ENCODE assay signal across 9 cellular contexts in genomic region chr11:68751331-68751856, GRCh38. TPM values are rescaled to one million over a fixed set of nuclear protein-coding genes. Genes with fewer than 3 reads are reported as not detected.
DNase-seq lines count a peak whose midpoint lies in the region; ATAC-seq and TF ChIP-seq lines count a peak whose summit lies in the region.
"Had no signal": no experiment of that assay in that cellular context is flagged by ENCODE, and none has a peak within 500 bp of the region (broad histone marks: within the 10 kb centered on the region; RNA-seq: fewer than 3 reads in every experiment).

Gene TESMIN (minus strand): TSS chr11:68751520. CDS start chr11:68750660, 860 bp downstream.

- no peak within 1 kb of the TSS for H3K4ac ChIP-seq in neuronal stem cell (ENCODE audit: low read length)

- no peak within 1 kb of the TSS for H2BK12ac ChIP-seq in neuronal stem cell (ENCODE audit: low read length)

- H3K27ac ChIP-seq in RWPE1 (peak within 1 kb of the TSS; percentile 71), neuronal stem cell (replicated peaks; ENCODE audit: low read length) (no peak within 1 kb of the TSS), subcutaneous abdominal adipose tissue (ENCODE audit: low read depth, low read length) (no peak within 1 kb of the TSS)

- no peak within 1 kb of the TSS for H4K91ac ChIP-seq in neuronal stem cell (ENCODE audit: low read depth, low read length, poor library complexity)

- H3K4me3 ChIP-seq in Jurkat, Clone E6-1 (ENCODE audit: low read length) = peak within 1 kb of the TSS; percentile 33
- H3K4me3 ChIP-seq in fibroblast of the aortic adventitia (ENCODE audit: low read depth, low read length) (peak within 1 kb of the TSS; percentile 31), neuronal stem cell (ENCODE audit: low read length in 2 of 2) (peak within 1 kb of the TSS in 1 of 2 donors; percentile 85), subcutaneous abdominal adipose tissue (ENCODE audit: low read depth in 1 of 5, low read length in 5 of 5) (peak within 1 kb of the TSS in 4 of 5 donors; percentile 26 to 44 (median 33))

- H3K27ac Mint-ChIP-seq in activated T-helper 17 cell treated with anti-CD3 and anti-CD28 coated beads, Interleukin-2, amount 50 U/mL, for 72 hours = peak within 1 kb of the TSS; percentile 30

- peak within 1 kb of the TSS; percentile 82 for H3K4me3 Mint-ChIP-seq in activated T-helper 17 cell treated with anti-CD3 and anti-CD28 coated beads, Interleukin-2, amount 50 U/mL, for 72 hours

- no peaks in the 10 kb centered on the region for H3K79me1 ChIP-seq in neuronal stem cell (ENCODE audit: low read depth, low read length)

- TF ChIP-seq CTCF in RWPE1 (conservative IDR thresholded peaks at IDR 0.05; ENCODE audit: low read depth) (no peak), fibroblast of the aortic adventitia (IDR thresholded peaks at IDR 0.05; ENCODE audit: insufficient read depth, low read length) (no peak)

- peaks cover 6% of the 10 kb centered on the region for H3K36me3 Mint-ChIP-seq in activated T-helper 17 cell treated with anti-CD3 and anti-CD28 coated beads, Interleukin-2, amount 50 U/mL, for 72 hours (ENCODE audit: low read depth)

- H2BK120ac ChIP-seq in neuronal stem cell (ENCODE audit: low read depth, low read length) = peak within 1 kb of the TSS; percentile 5

- H3K4me2 ChIP-seq in neuronal stem cell (ENCODE audit: insufficient read depth, low read length, poor library complexity, severe bottlenecking) = peak within 1 kb of the TSS; percentile 76

- peak; percentile 96 for ATAC-seq in activated T-helper 17 cell treated with anti-CD3 and anti-CD28 coated beads, Interleukin-2, amount 50 U/mL, for 72 hours (replicated peaks)
- ATAC-seq in HG02840 (IDR thresholded peaks at IDR 0.05; ENCODE audit: low FRiP score, unreplicated experiment) = no peak

- no peaks in the 10 kb centered on the region for H3K4me1 Mint-ChIP-seq in activated T-helper 17 cell treated with anti-CD3 and anti-CD28 coated beads, Interleukin-2, amount 50 U/mL, for 72 hours

- POLR2A ChIA-PET in RWPE1 (lab: Yijun Ruan, JAX; ENCODE audit: low non-redundant PET) = no interaction called here

- DNase-seq in GM03348 (ENCODE audit: low spot score) = peak; percentile 91
- DNase-seq in Jurkat, Clone E6-1 (ENCODE audit: low read depth, low spot score) = peak; percentile 76
- DNase-seq in RWPE1 (ENCODE audit: low spot score) = peak; percentile 96
- DNase-seq in fibroblast of the aortic adventitia (ENCODE audit: low read depth) = peak; percentile 9
- peak; percentile 84 for DNase-seq in neuronal stem cell (ENCODE audit: low spot score)

- CTCF ChIA-PET in RWPE1 (lab: Yijun Ruan, JAX) = no interaction called here

- H3K9me3 Mint-ChIP-seq in activated T-helper 17 cell treated with anti-CD3 and anti-CD28 coated beads, Interleukin-2, amount 50 U/mL, for 72 hours = no peaks in the 10 kb centered on the region

- H3K9me3 ChIP-seq in neuronal stem cell (replicated peaks in 1 of 2; ENCODE audit: control insufficient read depth in 2 of 2, insufficient read depth in 1 of 2, low read depth in 1 of 2, low read length in 2 of 2) = no peaks in the 10 kb centered on the region
- no peaks in the 10 kb centered on the region for H3K9me3 ChIP-seq in subcutaneous abdominal adipose tissue (ENCODE audit: control insufficient read depth in 5 of 5, low read length in 5 of 5)

- peak within 1 kb of the TSS; percentile 26 for H4K8ac ChIP-seq in neuronal stem cell (ENCODE audit: low read depth, low read length)

- peak within 1 kb of the TSS; percentile 93 for H2BK15ac ChIP-seq in neuronal stem cell (ENCODE audit: low read length)

- H3K27me3 Mint-ChIP-seq in activated T-helper 17 cell treated with anti-CD3 and anti-CD28 coated beads, Interleukin-2, amount 50 U/mL, for 72 hours = no peaks in the 10 kb centered on the region

- no peak within 1 kb of the TSS for H2BK5ac ChIP-seq in neuronal stem cell (ENCODE audit: low read length)

- H3K27me3 ChIP-seq in neuronal stem cell (ENCODE audit: control insufficient read depth in 3 of 3, insufficient read depth in 3 of 3, low read depth in 1 of 3, low read length in 3 of 3) (peaks cover 0 to 11% (median 0%) of the 10 kb centered on the region in 3 experiments), subcutaneous abdominal adipose tissue (ENCODE audit: control insufficient read depth in 5 of 5, insufficient read depth in 4 of 5, low read length in 5 of 5) (no peaks in the 10 kb centered on the region)

- peak within 1 kb of the TSS; percentile 79 for H3K14ac ChIP-seq in neuronal stem cell (ENCODE audit: low read length)

- peak within 1 kb of the TSS; percentile 54 for H2AK5ac ChIP-seq in neuronal stem cell (ENCODE audit: low read depth, low read length)

- peak within 1 kb of the TSS; percentile 96 for H3K18ac ChIP-seq in neuronal stem cell (ENCODE audit: low read length)

- H3K4me1 ChIP-seq in neuronal stem cell (ENCODE audit: control insufficient read depth in 2 of 2, insufficient read depth in 1 of 2, low read depth in 1 of 2, low read length in 2 of 2) (peaks cover 5 to 20% of the 10 kb centered on the region in 2 donors), subcutaneous abdominal adipose tissue (ENCODE audit: control insufficient read depth in 5 of 5, insufficient read depth in 5 of 5, low read length in 5 of 5) (peaks cover 4 to 21% (median 16%) of the 10 kb centered on the region in 5 donors)

- WGBS in neuronal stem cell (ENCODE audit: extremely low coverage in 2 of 2, insufficient read length in 2 of 2, insufficient replicate concordance in 1 of 2), 2 donors = no CpG with 5 or more reads among the region's 42 CpGs

- H3K23ac ChIP-seq in neuronal stem cell (ENCODE audit: low read depth, low read length, poor library complexity) = peak within 1 kb of the TSS; percentile 98

- no peaks in the 10 kb centered on the region for H3K36me3 ChIP-seq in neuronal stem cell (replicated peaks in 1 of 2; ENCODE audit: control insufficient read depth in 2 of 2, insufficient read depth in 2 of 2, low read length in 2 of 2)
- peaks cover 0 to 13% (median 8%) of the 10 kb centered on the region in 5 donors for H3K36me3 ChIP-seq in subcutaneous abdominal adipose tissue (ENCODE audit: control insufficient read depth in 5 of 5, insufficient read depth in 5 of 5, low read length in 5 of 5)

- no peak within 1 kb of the TSS for H3K9ac ChIP-seq in neuronal stem cell (ENCODE audit: low read depth, low read length, poor library complexity)
- peak within 1 kb of the TSS in 1 of 5 donors; percentile 34 for H3K9ac ChIP-seq in subcutaneous abdominal adipose tissue (ENCODE audit: low read length in 5 of 5)

- no peak within 1 kb of the TSS for H2AFZ ChIP-seq in neuronal stem cell (ENCODE audit: low read length)

RNA-seq across cellular contexts. Expression of gene TESMIN, which starts in this region (rescaled TPM):
- 22.0 TPM for polyA plus RNA-seq in Jurkat, Clone E6-1 (2012; ENCODE audit: insufficient read depth, insufficient read length)
- 10 to 100 TPM in 1 of 2 donors, 1 to 10 TPM in 1; 7.7 to 11.8 TPM for total RNA-seq in activated T-helper 17 cell treated with anti-CD3 and anti-CD28 coated beads, Interleukin-2, amount 50 U/mL, for 72 hours
- 1.2 TPM in 1 of 2 replicates, not detected in the other for total RNA-seq in fibroblast of the aortic adventitia (ENCODE audit: low replicate concordance)
- polyA plus RNA-seq in neuronal stem cell (2013, experiment 1 of 2) = 6.3 TPM
- 5.6 TPM for polyA plus RNA-seq in neuronal stem cell (2013, experiment 2 of 2)
- total RNA-seq: skeletal muscle tissue had no signal

Comparison
In these comparisons a context has a peak if more than half of its experiments do, and no peak if none do; other contexts are left out.
1. DNase-seq: peak in every context shown above with its lines; median percentile 96 in RWPE1; 91 in GM03348; 84 in neuronal stem cell; 76 in Jurkat, Clone E6-1; 9 in fibroblast of the aortic adventitia.